11 cellular contexts compared by ENCODE assay signal in the genomic region with DNA sequence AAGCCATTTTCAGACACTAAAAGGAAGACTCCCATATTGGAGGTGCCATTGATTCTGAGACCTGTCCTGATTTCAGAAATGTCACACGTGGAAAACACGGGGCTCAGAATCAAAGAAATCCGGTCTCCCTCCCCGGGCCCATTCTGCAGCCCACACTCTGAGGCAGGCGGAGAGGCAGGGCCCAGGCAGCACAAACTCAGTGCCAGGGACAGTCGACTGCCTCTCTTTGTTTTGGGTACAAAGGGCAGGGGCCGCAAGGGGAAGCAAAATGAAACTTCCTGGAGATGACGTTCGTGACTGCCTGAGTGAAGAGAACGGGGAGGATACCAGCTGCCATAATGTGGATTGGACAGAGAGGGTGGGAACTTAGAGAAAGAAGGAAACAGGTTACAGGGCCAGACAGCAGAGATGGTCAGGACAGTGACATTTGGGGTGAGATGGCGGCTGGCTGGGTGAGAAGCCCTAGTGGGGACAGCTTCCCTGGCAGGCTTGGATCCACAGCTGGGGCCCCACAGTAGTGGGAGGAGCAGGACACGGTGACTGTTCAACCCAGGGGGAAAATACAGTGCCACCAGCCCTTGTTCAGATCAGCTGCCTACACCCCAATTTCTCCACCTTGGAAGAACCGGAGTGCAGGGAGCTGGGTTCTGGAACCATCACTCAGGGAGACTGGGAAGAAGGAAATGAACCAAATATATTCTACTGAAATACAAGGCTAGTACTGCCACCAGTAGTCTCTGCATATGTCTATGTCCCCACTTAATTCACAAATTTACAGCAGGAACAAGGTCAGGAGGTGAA. TPM values are rescaled to one million over a fixed set of nuclear protein-coding genes. Genes with fewer than 3 reads are reported as not detected.
A peak's percentile ranks its signal among the peaks of the same experiment; 100 is the strongest.
DNase-seq lines count a peak whose midpoint lies in the region; ATAC-seq, FAIRE-seq and TF ChIP-seq lines count a peak whose summit lies in the region.
"Had no signal": no experiment of that assay in that cellular context is flagged by ENCODE, and none has a peak within 500 bp of the region (broad histone marks: within the 10 kb centered on the region; RNA-seq: fewer than 3 reads in every experiment).

No MANE protein-coding gene starts in this region.

- no peaks in the 10 kb centered on the region for H3K9me1 ChIP-seq in endothelial cell of umbilical vein (replicated peaks; ENCODE audit: control insufficient read depth, extremely low read depth, insufficient read depth, low read length)

- no peaks in the 10 kb centered on the region for H3K27me3 ChIP-seq in endothelial cell of umbilical vein (ENCODE audit: control insufficient read depth in 2 of 2, insufficient read depth in 2 of 2, low read length in 2 of 2)
- no peaks in the 10 kb centered on the region for H3K27me3 ChIP-seq in psoas muscle (ENCODE audit: insufficient read depth in 3 of 3, low read length in 2 of 3)
- H3K27me3 ChIP-seq in lower lobe of right lung (ENCODE audit: low read depth), result no peaks in the 10 kb centered on the region

- H3K27me3 Mint-ChIP-seq in natural killer cell treated with Interleukin-12 subunit alpha and Interleukin-12 subunit beta and Interleukin-15 and Interleukin-18, amount 100 ng/mL, for 72 hours, result no peaks in the 10 kb centered on the region

- WGBS in psoas muscle, 3 donors, result 62 to 77% (median 62%) methylated on average over 13 of the region's 13 CpGs

- peaks cover 21 to 27% of the 10 kb centered on the region in 2 donors for H3K4me1 Mint-ChIP-seq in natural killer cell treated with Interleukin-12 subunit alpha and Interleukin-12 subunit beta and Interleukin-15 and Interleukin-18, amount 100 ng/mL, for 72 hours (ENCODE audit: low read depth in 2 of 2)

- no peak for FAIRE-seq in endothelial cell of umbilical vein (lab: Jason Lieb, UNC)

- intact Hi-C loops in endothelial cell of umbilical vein (cut with micrococcal nuclease), result no loop called here
- intact Hi-C loops in psoas muscle (cut with DNase I), result no loop called here
- intact Hi-C loops in lower lobe of right lung (cut with DNase I), result no loop called here

- no peak for TF ChIP-seq POLR2A in endothelial cell of umbilical vein (IDR thresholded peaks at IDR 0.05; ENCODE audit: low read depth, low read length)

- H3K9me3 ChIP-seq in endothelial cell of umbilical vein (replicated peaks; ENCODE audit: control insufficient read depth, insufficient read depth, low read length) (no peaks in the 10 kb centered on the region), psoas muscle (no peaks in the 10 kb centered on the region), lower lobe of right lung (no peaks in the 10 kb centered on the region)

- dilution Hi-C loops in endothelial cell of umbilical vein (cut with MboI; ENCODE audit: extremely low pct_ligation_motif_present, low sequenced_read_pairs), result no loop called here

- H2AFZ ChIP-seq in endothelial cell of umbilical vein (ENCODE audit: low read depth, low read length), result no peak overlapping the region

- H3K4me2 ChIP-seq in endothelial cell of umbilical vein (ENCODE audit: insufficient read depth, low read length), result no peak overlapping the region

- H3K36me3 Mint-ChIP-seq in natural killer cell treated with Interleukin-12 subunit alpha and Interleukin-12 subunit beta and Interleukin-15 and Interleukin-18, amount 100 ng/mL, for 72 hours, result peaks cover 11% of the 10 kb centered on the region

- H3K4me3 ChIP-seq in endothelial cell of umbilical vein (replicated peaks in 1 of 3; ENCODE audit: insufficient read depth in 1 of 3, low read depth in 1 of 3, low read length in 3 of 3) (no peak overlapping the region), psoas muscle (no peak overlapping the region), foreskin fibroblast (ENCODE audit: low read depth in 1 of 2, low read length in 2 of 2) (no peak overlapping the region), lower lobe of right lung (no peak overlapping the region)

- TF ChIP-seq CTCF in endothelial cell of umbilical vein (IDR thresholded peaks at IDR 0.05; ENCODE audit: extremely low read depth in 1 of 2, insufficient read depth in 1 of 2, low read depth in 1 of 2, low read length in 2 of 2) (no peak), psoas muscle (IDR thresholded peaks at IDR 0.05) (no peak), foreskin fibroblast (IDR thresholded peaks at IDR 0.05; ENCODE audit: low read depth, low read length) (no peak), lower lobe of right lung (IDR thresholded peaks at IDR 0.05) (no peak)

- H3K27ac ChIP-seq in endothelial cell of umbilical vein (ENCODE audit: insufficient read depth, low read depth, low read length) (peak overlapping the region; percentile 19), psoas muscle (peak overlapping the region; percentile 97), lower lobe of right lung (no peak overlapping the region)

- no peak overlapping the region for H3K4me3 Mint-ChIP-seq in natural killer cell treated with Interleukin-12 subunit alpha and Interleukin-12 subunit beta and Interleukin-15 and Interleukin-18, amount 100 ng/mL, for 72 hours

- H3K9me3 Mint-ChIP-seq in natural killer cell treated with Interleukin-12 subunit alpha and Interleukin-12 subunit beta and Interleukin-15 and Interleukin-18, amount 100 ng/mL, for 72 hours, result no peaks in the 10 kb centered on the region

- POLR2A ChIA-PET in endothelial cell of umbilical vein (lab: Charles Lee), result no interaction called here

- ATAC-seq in psoas muscle (no peak), lower lobe of right lung (no peak)
- no peak for ATAC-seq in natural killer cell treated with Interleukin-12 subunit alpha and Interleukin-12 subunit beta and Interleukin-15 and Interleukin-18, amount 100 ng/mL, for 72 hours

- peaks cover under 1% of the 10 kb centered on the region for H3K79me2 ChIP-seq in endothelial cell of umbilical vein (ENCODE audit: control insufficient read depth, insufficient read depth, low read length)

- H3K27ac Mint-ChIP-seq in natural killer cell treated with Interleukin-12 subunit alpha and Interleukin-12 subunit beta and Interleukin-15 and Interleukin-18, amount 100 ng/mL, for 72 hours, result peak overlapping the region in 1 of 2 donors; percentile 66

- H4K20me1 ChIP-seq in endothelial cell of umbilical vein (replicated peaks; ENCODE audit: control insufficient read depth, extremely low read depth, insufficient read depth, low read length), result no peaks in the 10 kb centered on the region

- peak; percentile 41 for DNase-seq in DMS153 (lab: John Stamatoyannopoulos, UW)
- no peak for DNase-seq in DMS153 treated with DMSO at 0.1 percent for 48 hours (lab: John Stamatoyannopoulos, UW; ENCODE audit: unreplicated experiment)
- DNase-seq in NOMO-1 treated with DMSO at 0.1 percent for 48 hours (lab: John Stamatoyannopoulos, UW; ENCODE audit: unreplicated experiment), result peak; percentile 31
- no peak for DNase-seq in endothelial cell of umbilical vein (ENCODE audit: low read depth, low spot score)
- no peak for DNase-seq in psoas muscle
- no peak for DNase-seq in foreskin fibroblast
- no peak for DNase-seq in lower lobe of right lung
- DNase-seq in natural killer cell treated with Interleukin-12 subunit alpha and Interleukin-12 subunit beta and Interleukin-15 and Interleukin-18, amount 100 ng/mL, for 72 hours (ENCODE audit: low spot score), result no peak
- DNase-seq: 8988T; activated T-cell treated with anti-CD3 and anti-CD28 coated beads, Interleukin-2, amount 50 U/mL, for 48 hours; cortex of kidney had no signal

- H3K36me3 ChIP-seq in endothelial cell of umbilical vein (ENCODE audit: control insufficient read depth in 2 of 2, extremely low read depth in 1 of 2, insufficient read depth in 2 of 2, low read length in 2 of 2) (peaks cover 12 to 24% of the 10 kb centered on the region in 2 experiments), psoas muscle (ENCODE audit: insufficient read depth in 1 of 2, low read depth in 1 of 2) (peaks cover 0 to 73% of the 10 kb centered on the region in 2 donors), lower lobe of right lung (peaks cover 79% of the 10 kb centered on the region)

- H3K4me1 ChIP-seq in endothelial cell of umbilical vein (ENCODE audit: control insufficient read depth, extremely low read depth, insufficient read depth, low read length) (peaks cover 25% of the 10 kb centered on the region), psoas muscle (peaks cover 35% of the 10 kb centered on the region), lower lobe of right lung (peaks cover 30% of the 10 kb centered on the region)

- CTCF ChIA-PET in endothelial cell of umbilical vein (lab: Charles Lee), result interaction anchor here (7.0 kb wide), 1 partner anchor 8 kb away, joined by 145 read pairs; the partner anchor contains the start of gene IFFO1

- no TSS peak for BruUV-seq in endothelial cell of umbilical vein (replicated peaks; lab: Mats Ljungman, UMichigan)

- no peak overlapping the region for H3K9ac ChIP-seq in endothelial cell of umbilical vein (replicated peaks; ENCODE audit: extremely low read depth, insufficient read depth, low read length)

RNA-seq across cellular contexts. Expression of gene GAPDH, which starts 8.1 kb away (rescaled TPM):
- total RNA-seq in endothelial cell of umbilical vein, result 4,245 and 4,648 TPM in 2 replicates
- polyA plus RNA-seq in endothelial cell of umbilical vein, result 8,748 and 10,370 TPM in 2 replicates
- polyA plus RNA-seq in endothelial cell of umbilical vein (2011; cell fraction: cytosol; rRNA removed), result 9,573 and 9,900 TPM in 2 replicates
- 2,700 and 3,179 TPM in 2 replicates for polyA plus RNA-seq in endothelial cell of umbilical vein (2011; cell fraction: nucleus; rRNA removed)
- 5,034 and 5,687 TPM in 2 replicates for polyA plus RNA-seq in endothelial cell of umbilical vein (2012)
- polyA minus RNA-seq in endothelial cell of umbilical vein, result 7,250 and 7,739 TPM in 2 replicates
- 5,221 TPM for polyA minus RNA-seq in endothelial cell of umbilical vein (2011; cell fraction: cytosol; rRNA and poly(A)+ RNA removed)
- 818 and 923 TPM in 2 replicates for polyA minus RNA-seq in endothelial cell of umbilical vein (2011; cell fraction: nucleus; rRNA and poly(A)+ RNA removed)
- total RNA-seq in psoas muscle, result over 10,000 TPM in 2 of 4 donors, 1,000 to 10,000 TPM in 2; 7,136 to 10,782 (median 8,991) TPM
- over 10,000 TPM in 2 of 3 donors, 1,000 to 10,000 TPM in 1; 9,788 to 18,891 (median 16,487) TPM for polyA plus RNA-seq in psoas muscle
- total RNA-seq in lower lobe of right lung, result 766 TPM
- total RNA-seq in natural killer cell treated with Interleukin-12 subunit alpha and Interleukin-12 subunit beta and Interleukin-15 and Interleukin-18, amount 100 ng/mL, for 72 hours, result 1,000 to 10,000 TPM; 4,687 to 5,410 TPM

RNA-seq across cellular contexts. Expression of gene IFFO1, which starts 13.4 kb away (rescaled TPM):
- total RNA-seq in endothelial cell of umbilical vein, result 26.4 and 27.7 TPM in 2 replicates
- 41.0 and 41.2 TPM in 2 replicates for polyA plus RNA-seq in endothelial cell of umbilical vein
- 15.9 and 21.0 TPM in 2 replicates for polyA plus RNA-seq in endothelial cell of umbilical vein (2011; cell fraction: cytosol; rRNA removed)
- 156 and 161 TPM in 2 replicates for polyA plus RNA-seq in endothelial cell of umbilical vein (2011; cell fraction: nucleus; rRNA removed)
- polyA plus RNA-seq in endothelial cell of umbilical vein (2012), result 18.3 and 26.1 TPM in 2 replicates
- 19.2 and 20.3 TPM in 2 replicates for polyA minus RNA-seq in endothelial cell of umbilical vein
- not detected for polyA minus RNA-seq in endothelial cell of umbilical vein (2011; cell fraction: cytosol; rRNA and poly(A)+ RNA removed)
- polyA minus RNA-seq in endothelial cell of umbilical vein (2011; cell fraction: nucleus; rRNA and poly(A)+ RNA removed), result 12.7 and 20.1 TPM in 2 replicates
- 10 to 100 TPM; 12.6 to 26.3 (median 18.0) TPM for total RNA-seq in psoas muscle
- 1 to 10 TPM; 6.7 to 8.9 (median 8.3) TPM for polyA plus RNA-seq in psoas muscle
- total RNA-seq in lower lobe of right lung, result 27.6 TPM
- 10 to 100 TPM; 28.0 to 30.5 TPM for total RNA-seq in natural killer cell treated with Interleukin-12 subunit alpha and Interleukin-12 subunit beta and Interleukin-15 and Interleukin-18, amount 100 ng/mL, for 72 hours

RNA-seq across cellular contexts. Expression of gene NOP2, which starts 25.7 kb away (rescaled TPM):
- 58.5 and 63.6 TPM in 2 replicates for total RNA-seq in endothelial cell of umbilical vein
- 17.8 and 26.3 TPM in 2 replicates for polyA plus RNA-seq in endothelial cell of umbilical vein
- polyA plus RNA-seq in endothelial cell of umbilical vein (2011; cell fraction: cytosol; rRNA removed), result 28.3 and 30.1 TPM in 2 replicates
- 160 and 198 TPM in 2 replicates for polyA plus RNA-seq in endothelial cell of umbilical vein (2011; cell fraction: nucleus; rRNA removed)
- 44.4 and 58.0 TPM in 2 replicates for polyA plus RNA-seq in endothelial cell of umbilical vein (2012)
- 29.2 and 29.4 TPM in 2 replicates for polyA minus RNA-seq in endothelial cell of umbilical vein
- polyA minus RNA-seq in endothelial cell of umbilical vein (2011; cell fraction: cytosol; rRNA and poly(A)+ RNA removed), result 26.3 TPM
- 33.6 and 35.6 TPM in 2 replicates for polyA minus RNA-seq in endothelial cell of umbilical vein (2011; cell fraction: nucleus; rRNA and poly(A)+ RNA removed)
- 10 to 100 TPM; 29.8 to 62.2 (median 52.9) TPM for total RNA-seq in psoas muscle
- polyA plus RNA-seq in psoas muscle, result 10 to 100 TPM; 44.1 to 67.0 (median 66.4) TPM
- total RNA-seq in lower lobe of right lung, result 30.2 TPM
- 100 to 1,000 TPM; 103 to 201 TPM for total RNA-seq in natural killer cell treated with Interleukin-12 subunit alpha and Interleukin-12 subunit beta and Interleukin-15 and Interleukin-18, amount 100 ng/mL, for 72 hours

RNA-seq across cellular contexts. Expression of gene NCAPD2, which starts 48.5 kb away (rescaled TPM):
- total RNA-seq in endothelial cell of umbilical vein (77.3 and 90.1 TPM in 2 replicates), psoas muscle (10 to 100 TPM; 10.1 to 13.4 (median 11.2) TPM), lower lobe of right lung (32.0 TPM)
- polyA plus RNA-seq in endothelial cell of umbilical vein (33.6 and 41.8 TPM in 2 replicates), psoas muscle (1 to 10 TPM; 3.9 to 9.5 (median 5.9) TPM)
- polyA plus RNA-seq in endothelial cell of umbilical vein (2011; cell fraction: cytosol; rRNA removed), result 51.2 and 57.2 TPM in 2 replicates
- polyA plus RNA-seq in endothelial cell of umbilical vein (2011; cell fraction: nucleus; rRNA removed), result 57.7 and 61.4 TPM in 2 replicates
- 32.3 and 64.2 TPM in 2 replicates for polyA plus RNA-seq in endothelial cell of umbilical vein (2012)
- polyA minus RNA-seq in endothelial cell of umbilical vein, result 96.4 and 101 TPM in 2 replicates
- 117 TPM for polyA minus RNA-seq in endothelial cell of umbilical vein (2011; cell fraction: cytosol; rRNA and poly(A)+ RNA removed)
- 40.0 and 76.8 TPM in 2 replicates for polyA minus RNA-seq in endothelial cell of umbilical vein (2011; cell fraction: nucleus; rRNA and poly(A)+ RNA removed)
- total RNA-seq in natural killer cell treated with Interleukin-12 subunit alpha and Interleukin-12 subunit beta and Interleukin-15 and Interleukin-18, amount 100 ng/mL, for 72 hours, result 100 to 1,000 TPM in 1 of 2 donors, 10 to 100 TPM in 1; 73.4 to 131 TPM

RNA-seq across cellular contexts. Expression of gene MRPL51, which starts 49.3 kb away (rescaled TPM):
- total RNA-seq in endothelial cell of umbilical vein (267 and 273 TPM in 2 replicates), psoas muscle (100 to 1,000 TPM; 202 to 250 (median 227) TPM), lower lobe of right lung (121 TPM)
- polyA plus RNA-seq in endothelial cell of umbilical vein (84.5 and 147 TPM in 2 replicates), psoas muscle (100 to 1,000 TPM; 153 to 217 (median 180) TPM)
- polyA plus RNA-seq in endothelial cell of umbilical vein (2011; cell fraction: cytosol; rRNA removed), result 159 and 183 TPM in 2 replicates
- 54.5 and 64.9 TPM in 2 replicates for polyA plus RNA-seq in endothelial cell of umbilical vein (2011; cell fraction: nucleus; rRNA removed)
- polyA plus RNA-seq in endothelial cell of umbilical vein (2012), result 256 and 305 TPM in 2 replicates
- 33.5 and 42.6 TPM in 2 replicates for polyA minus RNA-seq in endothelial cell of umbilical vein
- polyA minus RNA-seq in endothelial cell of umbilical vein (2011; cell fraction: cytosol; rRNA and poly(A)+ RNA removed), result 41.8 TPM
- polyA minus RNA-seq in endothelial cell of umbilical vein (2011; cell fraction: nucleus; rRNA and poly(A)+ RNA removed), result 9.0 and 11.2 TPM in 2 replicates
- total RNA-seq in natural killer cell treated with Interleukin-12 subunit alpha and Interleukin-12 subunit beta and Interleukin-15 and Interleukin-18, amount 100 ng/mL, for 72 hours, result 100 to 1,000 TPM; 200 to 217 TPM

Comparison
In these comparisons a context has a peak if more than half of its experiments do, and no peak if none do; other contexts are left out.
1. DNase-seq: peak in DMS153 (single experiment) and NOMO-1 treated with DMSO at 0.1 percent for 48 hours (single experiment); none in DMS153 treated with DMSO at 0.1 percent for 48 hours (single experiment), endothelial cell of umbilical vein (single experiment), psoas muscle (0 of 2), foreskin fibroblast (0 of 2), lower lobe of right lung (single experiment) and natural killer cell treated with Interleukin-12 subunit alpha and Interleukin-12 subunit beta and Interleukin-15 and Interleukin-18, amount 100 ng/mL, for 72 hours (single experiment).